Comparison of ENCODE assay signal across 1 cellular context in the genomic region with DNA sequence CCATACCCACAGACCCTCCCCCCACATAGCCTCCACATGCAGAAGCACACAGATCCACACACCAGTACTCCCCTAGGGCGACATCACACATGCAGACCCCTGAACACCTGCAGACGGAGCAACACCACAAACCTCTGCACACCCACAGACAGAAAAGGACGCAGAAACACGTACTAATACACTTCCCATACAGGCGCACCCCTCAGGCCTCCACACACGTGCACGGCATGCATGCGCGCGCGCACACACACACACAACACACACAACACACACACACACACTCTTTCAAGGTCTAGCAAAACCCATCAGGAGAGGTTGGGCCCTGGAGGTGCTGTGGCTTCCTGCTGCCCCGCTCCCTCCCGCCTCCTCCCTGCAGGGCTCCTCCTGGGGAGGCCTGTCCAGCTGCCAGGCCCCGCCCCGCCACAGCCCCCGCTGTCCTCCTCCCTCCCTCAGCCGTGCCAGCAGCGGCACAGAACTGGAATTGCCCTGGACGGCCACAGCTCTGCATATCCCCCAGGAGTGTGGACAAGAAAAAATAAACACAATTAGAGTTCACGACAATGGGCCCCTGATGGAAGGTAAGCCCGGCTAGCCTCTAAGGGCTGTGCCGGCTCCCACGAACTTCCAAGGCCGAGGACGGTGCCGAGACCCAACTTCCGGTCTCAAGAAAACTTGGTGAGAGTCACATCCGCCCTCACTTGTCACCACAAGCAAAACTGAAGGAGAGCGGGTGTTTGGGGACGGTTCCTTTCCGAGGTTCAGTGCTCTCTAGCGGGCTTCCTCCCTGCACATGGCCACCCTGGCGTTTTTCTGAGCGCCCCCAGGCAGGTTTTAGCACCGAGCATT.
A peak's percentile ranks its signal among the peaks of the same experiment; 100 is the strongest.
TF ChIP-seq lines count a peak whose summit lies in the region.

No MANE protein-coding gene starts in this region.

TF ChIP-seq in HepG2, 621 proteins besides CTCF, POLR2A, EP300 and RAD21 (continued from another document and continues in another):
- TF ChIP-seq ZNF18 (CRISPR knock-in tag; IDR thresholded peaks at IDR 0.05; ENCODE audit: insufficient replicate concordance) = no peak
- TF ChIP-seq SP2 (CRISPR knock-in tag; IDR thresholded peaks at IDR 0.05) = no peak
- TF ChIP-seq ETV6 (CRISPR knock-in tag; conservative IDR thresholded peaks at IDR 0.05) = no peak
- 0 out of 2 replicates have a peak, but pooled peaks have one; percentile 2 for TF ChIP-seq SP1 (IDR thresholded peaks at IDR 0.05)
- peak; percentile 76; the same call in 1 of the 2 replicates for TF ChIP-seq SP1 (CRISPR knock-in tag; IDR thresholded peaks at IDR 0.05)
- TF ChIP-seq TP53 (CRISPR knock-in tag; conservative IDR thresholded peaks at IDR 0.05) = 0 out of 2 replicates have a peak, but pooled peaks have one; percentile 48
- TF ChIP-seq ZNF264 (CRISPR knock-in tag; IDR thresholded peaks at IDR 0.05) = peak; percentile 80
- no peak; the same call in 1 of the 2 replicates for TF ChIP-seq JDP2 (CRISPR knock-in tag; IDR thresholded peaks at IDR 0.05; ENCODE audit: borderline replicate concordance)
- TF ChIP-seq ZNF382 (CRISPR knock-in tag; IDR thresholded peaks at IDR 0.05; ENCODE audit: borderline replicate concordance) = no peak
- TF ChIP-seq TOE1 (CRISPR knock-in tag; IDR thresholded peaks at IDR 0.05) = 0 out of 2 replicates have a peak, but pooled peaks have one; percentile 8
- TF ChIP-seq MAFF (IDR thresholded peaks at IDR 0.05; ENCODE audit: low read depth, low read length) = no peak
- TF ChIP-seq ZFX (CRISPR knock-in tag; IDR thresholded peaks at IDR 0.05; ENCODE audit: low read depth) = peak; percentile 93
- peak; percentile 63; the same call in 1 of the 2 replicates for TF ChIP-seq NCOR1 (IDR thresholded peaks at IDR 0.05; ENCODE audit: borderline replicate concordance, low read length)
- TF ChIP-seq ZNF343 (CRISPR knock-in tag; IDR thresholded peaks at IDR 0.05) = no peak; the same call in 1 of the 2 replicates
- TF ChIP-seq ZNF430 (CRISPR knock-in tag; IDR thresholded peaks at IDR 0.05) = peak; percentile 49
- TF ChIP-seq, protein P1, sequence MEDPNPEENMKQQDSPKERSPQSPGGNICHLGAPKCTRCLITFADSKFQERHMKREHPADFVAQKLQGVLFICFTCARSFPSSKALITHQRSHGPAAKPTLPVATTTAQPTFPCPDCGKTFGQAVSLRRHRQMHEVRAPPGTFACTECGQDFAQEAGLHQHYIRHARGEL (CRISPR knock-in tag; IDR thresholded peaks at IDR 0.05) = no peak; the same call in 1 of the 2 replicates
- TF ChIP-seq POLR2AphosphoS5 (IDR thresholded peaks at IDR 0.05; ENCODE audit: low read depth, low read length) = peak; percentile 90
- TF ChIP-seq NR2F6 (IDR thresholded peaks at IDR 0.05) = peak; percentile 43; the same call in 1 of the 2 replicates
- TF ChIP-seq NR2F6 (CRISPR knock-in tag; IDR thresholded peaks at IDR 0.05) = 0 out of 2 replicates have a peak, but pooled peaks have one; percentile 21
- peak; percentile 73 for TF ChIP-seq GATAD1 (CRISPR knock-in tag; IDR thresholded peaks at IDR 0.05)
- peak; percentile 62 for TF ChIP-seq ISL2 (CRISPR knock-in tag; IDR thresholded peaks at IDR 0.05)
- TF ChIP-seq MYPOP (CRISPR knock-in tag; IDR thresholded peaks at IDR 0.05) = peak; percentile 84
- TF ChIP-seq CHD4 (IDR thresholded peaks at IDR 0.05; ENCODE audit: borderline replicate concordance, low read length) = peak; percentile 83; the same call in 1 of the 2 replicates
- peak; percentile 51; the same call in 1 of the 2 replicates for TF ChIP-seq SALL2 (CRISPR knock-in tag; IDR thresholded peaks at IDR 0.05)
- TF ChIP-seq KLF13 (CRISPR knock-in tag; IDR thresholded peaks at IDR 0.05) = peak; percentile 51; the same call in 1 of the 2 replicates
- TF ChIP-seq, protein P2, sequence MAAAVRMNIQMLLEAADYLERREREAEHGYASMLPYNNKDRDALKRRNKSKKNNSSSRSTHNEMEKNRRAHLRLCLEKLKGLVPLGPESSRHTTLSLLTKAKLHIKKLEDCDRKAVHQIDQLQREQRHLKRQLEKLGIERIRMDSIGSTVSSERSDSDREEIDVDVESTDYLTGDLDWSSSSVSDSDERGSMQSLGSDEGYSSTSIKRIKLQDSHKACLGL (CRISPR knock-in tag; IDR thresholded peaks at IDR 0.05) = no peak; the same call in 1 of the 2 replicates
- TF ChIP-seq, protein P3, sequence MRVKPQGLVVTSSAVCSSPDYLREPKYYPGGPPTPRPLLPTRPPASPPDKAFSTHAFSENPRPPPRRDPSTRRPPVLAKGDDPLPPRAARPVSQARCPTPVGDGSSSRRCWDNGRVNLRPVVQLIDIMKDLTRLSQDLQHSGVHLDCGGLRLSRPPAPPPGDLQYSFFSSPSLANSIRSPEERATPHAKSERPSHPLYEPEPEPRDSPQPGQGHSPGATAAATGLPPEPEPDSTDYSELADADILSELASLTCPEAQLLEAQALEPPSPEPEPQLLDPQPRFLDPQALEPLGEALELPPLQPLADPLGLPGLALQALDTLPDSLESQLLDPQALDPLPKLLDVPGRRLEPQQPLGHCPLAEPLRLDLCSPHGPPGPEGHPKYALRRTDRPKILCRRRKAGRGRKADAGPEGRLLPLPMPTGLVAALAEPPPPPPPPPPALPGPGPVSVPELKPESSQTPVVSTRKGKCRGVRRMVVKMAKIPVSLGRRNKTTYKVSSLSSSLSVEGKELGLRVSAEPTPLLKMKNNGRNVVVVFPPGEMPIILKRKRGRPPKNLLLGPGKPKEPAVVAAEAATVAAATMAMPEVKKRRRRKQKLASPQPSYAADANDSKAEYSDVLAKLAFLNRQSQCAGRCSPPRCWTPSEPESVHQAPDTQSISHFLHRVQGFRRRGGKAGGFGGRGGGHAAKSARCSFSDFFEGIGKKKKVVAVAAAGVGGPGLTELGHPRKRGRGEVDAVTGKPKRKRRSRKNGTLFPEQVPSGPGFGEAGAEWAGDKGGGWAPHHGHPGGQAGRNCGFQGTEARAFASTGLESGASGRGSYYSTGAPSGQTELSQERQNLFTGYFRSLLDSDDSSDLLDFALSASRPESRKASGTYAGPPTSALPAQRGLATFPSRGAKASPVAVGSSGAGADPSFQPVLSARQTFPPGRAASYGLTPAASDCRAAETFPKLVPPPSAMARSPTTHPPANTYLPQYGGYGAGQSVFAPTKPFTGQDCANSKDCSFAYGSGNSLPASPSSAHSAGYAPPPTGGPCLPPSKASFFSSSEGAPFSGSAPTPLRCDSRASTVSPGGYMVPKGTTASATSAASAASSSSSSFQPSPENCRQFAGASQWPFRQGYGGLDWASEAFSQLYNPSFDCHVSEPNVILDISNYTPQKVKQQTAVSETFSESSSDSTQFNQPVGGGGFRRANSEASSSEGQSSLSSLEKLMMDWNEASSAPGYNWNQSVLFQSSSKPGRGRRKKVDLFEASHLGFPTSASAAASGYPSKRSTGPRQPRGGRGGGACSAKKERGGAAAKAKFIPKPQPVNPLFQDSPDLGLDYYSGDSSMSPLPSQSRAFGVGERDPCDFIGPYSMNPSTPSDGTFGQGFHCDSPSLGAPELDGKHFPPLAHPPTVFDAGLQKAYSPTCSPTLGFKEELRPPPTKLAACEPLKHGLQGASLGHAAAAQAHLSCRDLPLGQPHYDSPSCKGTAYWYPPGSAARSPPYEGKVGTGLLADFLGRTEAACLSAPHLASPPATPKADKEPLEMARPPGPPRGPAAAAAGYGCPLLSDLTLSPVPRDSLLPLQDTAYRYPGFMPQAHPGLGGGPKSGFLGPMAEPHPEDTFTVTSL (CRISPR knock-in tag; IDR thresholded peaks at IDR 0.05; ENCODE audit: borderline replicate concordance) = peak; percentile 68; the same call in 1 of the 2 replicates
- TF ChIP-seq ZNF280B (CRISPR knock-in tag; IDR thresholded peaks at IDR 0.05; ENCODE audit: borderline replicate concordance) = peak; percentile 76
- TF ChIP-seq, protein P4, sequence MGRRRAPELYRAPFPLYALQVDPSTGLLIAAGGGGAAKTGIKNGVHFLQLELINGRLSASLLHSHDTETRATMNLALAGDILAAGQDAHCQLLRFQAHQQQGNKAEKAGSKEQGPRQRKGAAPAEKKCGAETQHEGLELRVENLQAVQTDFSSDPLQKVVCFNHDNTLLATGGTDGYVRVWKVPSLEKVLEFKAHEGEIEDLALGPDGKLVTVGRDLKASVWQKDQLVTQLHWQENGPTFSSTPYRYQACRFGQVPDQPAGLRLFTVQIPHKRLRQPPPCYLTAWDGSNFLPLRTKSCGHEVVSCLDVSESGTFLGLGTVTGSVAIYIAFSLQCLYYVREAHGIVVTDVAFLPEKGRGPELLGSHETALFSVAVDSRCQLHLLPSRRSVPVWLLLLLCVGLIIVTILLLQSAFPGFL (CRISPR knock-in tag; IDR thresholded peaks at IDR 0.05) = no peak
- TF ChIP-seq AGO1 (IDR thresholded peaks at IDR 0.05; ENCODE audit: low read depth, low read length, poor library complexity, severe bottlenecking) = peak; percentile 87
- TF ChIP-seq ZNF792 (CRISPR knock-in tag; IDR thresholded peaks at IDR 0.05) = peak; percentile 74
- peak; percentile 75 for TF ChIP-seq ZNF44 (CRISPR knock-in tag; IDR thresholded peaks at IDR 0.05)
- TF ChIP-seq NFE2L2 (IDR thresholded peaks at IDR 0.05; ENCODE audit: low read length) = no peak
- TF ChIP-seq RBAK (CRISPR knock-in tag; IDR thresholded peaks at IDR 0.05) = no peak
- TF ChIP-seq, protein P5, sequence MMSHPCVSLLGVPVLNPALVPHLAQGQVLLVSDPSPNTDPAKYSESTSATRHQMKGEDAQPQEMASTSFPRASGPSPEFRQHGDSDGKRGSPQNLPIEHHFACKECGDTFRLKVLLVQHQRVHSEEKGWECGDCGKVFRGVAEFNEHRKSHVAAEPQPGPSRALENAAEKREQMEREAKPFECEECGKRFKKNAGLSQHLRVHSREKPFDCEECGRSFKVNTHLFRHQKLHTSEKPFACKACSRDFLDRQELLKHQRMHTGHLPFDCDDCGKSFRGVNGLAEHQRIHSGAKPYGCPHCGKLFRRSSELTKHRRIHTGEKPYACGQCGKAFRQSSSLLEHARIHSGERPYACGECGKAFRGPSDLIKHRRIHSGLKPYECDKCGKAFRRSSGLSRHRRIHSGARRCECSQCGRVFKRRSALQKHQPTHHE (CRISPR knock-in tag; IDR thresholded peaks at IDR 0.05; ENCODE audit: borderline replicate concordance) = peak; percentile 74; the same call in 1 of the 2 replicates
- 0 out of 2 replicates have a peak, but pooled peaks have one; percentile 72 for TF ChIP-seq MAF1 (CRISPR knock-in tag; IDR thresholded peaks at IDR 0.05; ENCODE audit: borderline replicate concordance)
- TF ChIP-seq KAT7 (CRISPR knock-in tag; IDR thresholded peaks at IDR 0.05; ENCODE audit: borderline replicate concordance) = peak; percentile 54
- TF ChIP-seq PHF20 (CRISPR knock-in tag; IDR thresholded peaks at IDR 0.05) = peak; percentile 66; the same call in 1 of the 2 replicates
- TF ChIP-seq TBL1XR1 (IDR thresholded peaks at IDR 0.05; ENCODE audit: borderline replicate concordance, low read length, partially characterized antibody) = no peak
- TF ChIP-seq NR1H2 (CRISPR knock-in tag; IDR thresholded peaks at IDR 0.05; ENCODE audit: borderline replicate concordance, low read depth) = no peak; the same call in 1 of the 2 replicates
- TF ChIP-seq ZNF597 (CRISPR knock-in tag; IDR thresholded peaks at IDR 0.05) = no peak
- TF ChIP-seq MNT (IDR thresholded peaks at IDR 0.05) = peak; percentile 74
